8 cellular contexts compared by ENCODE assay signal in genomic region chr4:72677886-72678285, GRCh38.
"Had no signal": no experiment of that assay in that cellular context is flagged by ENCODE, and none has a peak within 500 bp of the region (broad histone marks: within the 10 kb centered on the region; RNA-seq: fewer than 3 reads in every experiment).

No MANE protein-coding gene starts in this region.

- H3K27ac ChIP-seq: HL-60 had no signal

- H3K27ac Mint-ChIP-seq: IgD-negative memory B cell had no signal

- H3K4me1 Mint-ChIP-seq: IgD-negative memory B cell had no signal

- H3K36me3 Mint-ChIP-seq: IgD-negative memory B cell had no signal

- FAIRE-seq: HepG2, HTR-8/SVneo, K562 had no signal

- DNase-seq: IMR-90, KBM-7, KG1 had no signal

- H3K4me3 Mint-ChIP-seq: IgD-negative memory B cell had no signal

- H3K4me3 ChIP-seq: K562 had no signal
